In the genomic region with DNA sequence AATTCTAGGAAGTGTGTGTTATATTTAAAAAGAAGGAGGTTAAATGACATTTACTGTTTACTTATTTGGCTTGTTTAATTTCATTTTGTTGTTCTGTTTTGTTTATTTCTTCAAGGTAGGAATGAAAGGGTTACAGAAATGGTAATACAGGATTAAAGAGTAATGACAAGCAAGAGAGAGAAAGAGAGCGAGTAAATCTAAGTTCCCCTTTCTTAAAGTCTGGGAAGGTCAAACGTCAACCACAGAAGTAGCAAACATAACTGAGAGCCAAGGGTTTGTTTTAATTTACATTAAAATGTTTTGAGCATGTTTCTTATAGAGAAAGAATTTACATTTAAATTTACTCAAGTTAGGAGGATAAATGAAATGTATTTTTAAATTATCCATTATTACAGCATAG, we compare ENCODE assay signal across 5 cellular contexts.
"Had no signal": no experiment of that assay in that cellular context is flagged by ENCODE, and none has a peak within 500 bp of the region (broad histone marks: within the 10 kb centered on the region; RNA-seq: fewer than 3 reads in every experiment).

No MANE protein-coding gene starts in this region.

- ATAC-seq: HepG2 had no signal

- DNase-seq: GM23248, H9, HCEC 1CT, KG1 had no signal
